In the genomic region with DNA sequence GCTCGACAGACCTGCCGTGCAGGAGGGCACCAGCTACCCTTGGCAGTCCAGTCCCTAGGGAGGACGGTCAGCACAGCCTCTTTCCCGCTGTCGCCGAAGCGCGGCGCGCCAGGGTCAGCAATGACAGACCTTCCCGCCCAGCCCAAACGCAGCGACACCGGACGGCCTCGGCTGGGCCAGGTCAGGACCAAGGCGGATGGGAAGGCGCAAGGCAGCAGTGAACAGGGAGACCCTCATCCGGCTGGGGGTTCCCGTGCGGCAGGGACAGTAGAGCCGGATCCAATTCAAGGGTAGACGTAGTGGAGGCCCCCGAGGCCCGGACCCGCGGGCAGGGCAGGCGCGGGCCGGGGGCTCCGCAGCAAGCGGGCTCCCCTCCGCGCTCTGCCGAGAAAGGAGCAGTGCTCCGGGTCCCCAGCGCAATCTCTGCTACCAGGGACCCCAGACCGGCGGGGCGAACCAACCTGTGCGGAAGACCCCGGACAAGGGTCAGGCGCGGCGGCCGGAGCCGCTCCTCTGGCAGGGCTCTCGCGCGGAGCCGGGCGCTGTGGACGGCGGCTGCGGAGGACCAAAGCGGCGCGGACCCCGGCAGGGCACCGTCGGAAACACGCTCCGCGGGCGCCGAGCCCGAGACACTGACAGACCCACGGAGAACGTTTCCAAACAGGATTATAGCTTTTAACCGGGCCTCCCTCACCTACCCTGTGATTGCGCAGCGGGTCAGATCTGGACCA, we compare ENCODE assay signal across 8 cellular contexts. TPM values are rescaled to one million over a fixed set of nuclear protein-coding genes. Genes with fewer than 3 reads are reported as not detected.
DNase-seq lines count a peak whose midpoint lies in the region; ATAC-seq and TF ChIP-seq lines count a peak whose summit lies in the region.

Gene SEC31B (minus strand): TSS at position 541 of the 731 bp plus-strand sequence. CDS start 2,909 bp downstream, outside the sequence.

- H3K27me3 ChIP-seq in CD4-positive, CD25-positive, alpha-beta regulatory T cell (ENCODE audit: control insufficient read depth, insufficient read depth, low read length) = no peaks in the 10 kb centered on the region
- H3K27me3 ChIP-seq in SK-N-SH (ENCODE audit: insufficient read depth) = no peaks in the 10 kb centered on the region

- H4K20me1 ChIP-seq in SK-N-SH (ENCODE audit: insufficient read depth) = no peaks in the 10 kb centered on the region

- peaks cover 22% of the 10 kb centered on the region for H3K36me3 Mint-ChIP-seq in CD4-positive, CD25-positive, alpha-beta regulatory T cell
- H3K36me3 Mint-ChIP-seq in natural killer cell treated with Interleukin-12 subunit alpha and Interleukin-12 subunit beta and Interleukin-15 and Interleukin-18, amount 100 ng/mL, for 72 hours = peaks cover 4% of the 10 kb centered on the region

- TF ChIP-seq CTCF in SK-N-SH (IDR thresholded peaks at IDR 0.05) (no peak), fibroblast of pulmonary artery (IDR thresholded peaks at IDR 0.05; ENCODE audit: low read length, missing control alignments) (no peak)

- CTCF ChIA-PET in SK-N-SH (lab: Yijun Ruan, JAX) = interaction anchor here (0.6 to 8.4 kb wide), 62 partner anchors 9 to 674 kb away, joined by 3 to 126 read pairs (median 5); partner anchors contain the start of genes HIF1AN, NDUFB8, PKD2L1 and SCD

- H3K4me1 Mint-ChIP-seq in CD4-positive, CD25-positive, alpha-beta regulatory T cell = peaks cover 8 to 30% (median 20%) of the 10 kb centered on the region in 4 donors
- peaks cover 20 to 22% of the 10 kb centered on the region in 2 donors for H3K4me1 Mint-ChIP-seq in natural killer cell treated with Interleukin-12 subunit alpha and Interleukin-12 subunit beta and Interleukin-15 and Interleukin-18, amount 100 ng/mL, for 72 hours (ENCODE audit: low read depth in 2 of 2)

- H3K9ac ChIP-seq in SK-N-SH = no peak within 1 kb of the TSS

- no peak within 1 kb of the TSS for H3K27ac ChIP-seq in CD4-positive, CD25-positive, alpha-beta regulatory T cell (ENCODE audit: insufficient read depth, low read length, poor library complexity, severe bottlenecking)
- H3K27ac ChIP-seq in SK-N-SH (ENCODE audit: low read depth in 2 of 2, low read length in 1 of 2) = no peak within 1 kb of the TSS

- peaks cover 17% of the 10 kb centered on the region for H3F3A ChIP-seq in SK-N-SH (replicated peaks; ENCODE audit: insufficient read depth)

- no peaks in the 10 kb centered on the region for H3K9me3 ChIP-seq in CD4-positive, CD25-positive, alpha-beta regulatory T cell (ENCODE audit: control insufficient read depth in 2 of 2, low read length in 2 of 2)
- no peaks in the 10 kb centered on the region for H3K9me3 ChIP-seq in SK-N-SH

- WGBS in SK-N-SH (ENCODE audit: low lambda C conversion rate) = 45% methylated on average over 25 of the region's 72 CpGs

- no peaks in the 10 kb centered on the region for H3K4me1 ChIP-seq in CD4-positive, CD25-positive, alpha-beta regulatory T cell (ENCODE audit: control insufficient read depth, insufficient read depth, low read length, poor library complexity, severe bottlenecking)
- H3K4me1 ChIP-seq in SK-N-SH (ENCODE audit: control insufficient read depth in 1 of 2, insufficient read depth in 2 of 2, low read depth in 1 of 2, low read length in 1 of 2) = peaks cover 5 to 8% of the 10 kb centered on the region in 2 experiments; a peak in 3 of 4 replicates

- DNase-seq in CD4-positive, CD25-positive, alpha-beta regulatory T cell = no peak
- DNase-seq in SK-N-SH (peak; percentile 85), fibroblast of pulmonary artery (ENCODE audit: low read depth) (no peak), activated gamma-delta T cell (lab: John Stamatoyannopoulos, UW) (no peak), NCI-H2107 (lab: John Stamatoyannopoulos, UW) (no peak), NCI-H2081 treated with DMSO at 0.1 percent for 48 hours (lab: John Stamatoyannopoulos, UW) (no peak), RPMI8226 (no peak)
- no peak for DNase-seq in natural killer cell treated with Interleukin-12 subunit alpha and Interleukin-12 subunit beta and Interleukin-15 and Interleukin-18, amount 100 ng/mL, for 72 hours (ENCODE audit: low spot score)

- peak within 1 kb of the TSS; percentile 21 for H3K4me2 ChIP-seq in SK-N-SH

- H3K9me2 ChIP-seq in SK-N-SH = no peaks in the 10 kb centered on the region

- no peak within 1 kb of the TSS for H3K4me3 ChIP-seq in CD4-positive, CD25-positive, alpha-beta regulatory T cell (ENCODE audit: low read depth, low read length)
- H3K4me3 ChIP-seq in SK-N-SH (ENCODE audit: low read depth in 2 of 2, low read length in 1 of 2) (peak within 1 kb of the TSS in 1 of 2 experiments; percentile 30; a peak in 3 of 4 replicates), fibroblast of pulmonary artery (replicated peaks; ENCODE audit: low read depth, low read length) (peak within 1 kb of the TSS; percentile 31)

- TF ChIP-seq EP300 in SK-N-SH (IDR thresholded peaks at IDR 0.05; ENCODE audit: borderline replicate concordance in 1 of 2, low read depth in 1 of 2, low read length in 1 of 2) = no peak

- H3K27me3 Mint-ChIP-seq in CD4-positive, CD25-positive, alpha-beta regulatory T cell = no peaks in the 10 kb centered on the region
- H3K27me3 Mint-ChIP-seq in natural killer cell treated with Interleukin-12 subunit alpha and Interleukin-12 subunit beta and Interleukin-15 and Interleukin-18, amount 100 ng/mL, for 72 hours = peaks cover 0 to 10% of the 10 kb centered on the region in 2 donors

- peaks cover 25% of the 10 kb centered on the region for H3K36me3 ChIP-seq in CD4-positive, CD25-positive, alpha-beta regulatory T cell (ENCODE audit: control insufficient read depth, insufficient read depth, low read length)
- H3K36me3 ChIP-seq in SK-N-SH (replicated peaks in 1 of 2; ENCODE audit: control insufficient read depth in 1 of 2, insufficient read depth in 2 of 2, low read length in 1 of 2) = peaks cover 0 to 11% of the 10 kb centered on the region in 2 experiments

- peak; percentile 44 for TF ChIP-seq RAD21 in SK-N-SH (IDR thresholded peaks at IDR 0.05; ENCODE audit: low read length)

- POLR2A ChIA-PET in SK-N-SH (lab: Yijun Ruan, JAX) = interaction anchor here (1.1 to 1.3 kb wide), 3 partner anchors 37 to 172 kb away, joined by 3 to 7 read pairs (median 3); partner anchors contain the start of gene SCD

- no peaks in the 10 kb centered on the region for H3K9me3 Mint-ChIP-seq in CD4-positive, CD25-positive, alpha-beta regulatory T cell
- H3K9me3 Mint-ChIP-seq in natural killer cell treated with Interleukin-12 subunit alpha and Interleukin-12 subunit beta and Interleukin-15 and Interleukin-18, amount 100 ng/mL, for 72 hours = no peaks in the 10 kb centered on the region

- H3K27ac Mint-ChIP-seq in CD4-positive, CD25-positive, alpha-beta regulatory T cell = peak within 1 kb of the TSS; percentile 44 to 72 (median 45)
- H3K27ac Mint-ChIP-seq in natural killer cell treated with Interleukin-12 subunit alpha and Interleukin-12 subunit beta and Interleukin-15 and Interleukin-18, amount 100 ng/mL, for 72 hours = no peak within 1 kb of the TSS

- no peaks in the 10 kb centered on the region for H3K79me2 ChIP-seq in SK-N-SH (ENCODE audit: insufficient read depth)

- H2AFZ ChIP-seq in SK-N-SH (ENCODE audit: low read depth) = no peak within 1 kb of the TSS

- no peak for ATAC-seq in CD4-positive, CD25-positive, alpha-beta regulatory T cell (ENCODE audit: low read depth in 2 of 2)
- peak in 1 of 2 donors; percentile 57 for ATAC-seq in natural killer cell treated with Interleukin-12 subunit alpha and Interleukin-12 subunit beta and Interleukin-15 and Interleukin-18, amount 100 ng/mL, for 72 hours

- H3K4me3 Mint-ChIP-seq in CD4-positive, CD25-positive, alpha-beta regulatory T cell = no peak within 1 kb of the TSS
- no peak within 1 kb of the TSS for H3K4me3 Mint-ChIP-seq in natural killer cell treated with Interleukin-12 subunit alpha and Interleukin-12 subunit beta and Interleukin-15 and Interleukin-18, amount 100 ng/mL, for 72 hours

TF ChIP-seq in SK-N-SH, 30 proteins besides CTCF, POLR2A, EP300 and RAD21 (continues in another document):
- TF ChIP-seq, protein P1, sequence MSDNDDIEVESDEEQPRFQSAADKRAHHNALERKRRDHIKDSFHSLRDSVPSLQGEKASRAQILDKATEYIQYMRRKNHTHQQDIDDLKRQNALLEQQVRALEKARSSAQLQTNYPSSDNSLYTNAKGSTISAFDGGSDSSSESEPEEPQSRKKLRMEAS (IDR thresholded peaks at IDR 0.05; ENCODE audit: low read depth) = no peak
- TF ChIP-seq FOXJ3 (CRISPR knock-in tag; IDR thresholded peaks at IDR 0.05) = no peak
- no peak for TF ChIP-seq TAF1 (IDR thresholded peaks at IDR 0.05; ENCODE audit: borderline replicate concordance, low read depth, low read length)
- TF ChIP-seq FOSL2 (IDR thresholded peaks at IDR 0.05; ENCODE audit: borderline replicate concordance, low read depth) = no peak
- TF ChIP-seq, protein P2, sequence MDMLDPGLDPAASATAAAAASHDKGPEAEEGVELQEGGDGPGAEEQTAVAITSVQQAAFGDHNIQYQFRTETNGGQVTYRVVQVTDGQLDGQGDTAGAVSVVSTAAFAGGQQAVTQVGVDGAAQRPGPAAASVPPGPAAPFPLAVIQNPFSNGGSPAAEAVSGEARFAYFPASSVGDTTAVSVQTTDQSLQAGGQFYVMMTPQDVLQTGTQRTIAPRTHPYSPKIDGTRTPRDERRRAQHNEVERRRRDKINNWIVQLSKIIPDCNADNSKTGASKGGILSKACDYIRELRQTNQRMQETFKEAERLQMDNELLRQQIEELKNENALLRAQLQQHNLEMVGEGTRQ (IDR thresholded peaks at IDR 0.05; ENCODE audit: borderline replicate concordance, low read depth, low read length) = no peak
- no peak for TF ChIP-seq YY1 (IDR thresholded peaks at IDR 0.05; ENCODE audit: low read depth)
- no peak for TF ChIP-seq JUND (IDR thresholded peaks at IDR 0.05)
- TF ChIP-seq, protein P3, sequence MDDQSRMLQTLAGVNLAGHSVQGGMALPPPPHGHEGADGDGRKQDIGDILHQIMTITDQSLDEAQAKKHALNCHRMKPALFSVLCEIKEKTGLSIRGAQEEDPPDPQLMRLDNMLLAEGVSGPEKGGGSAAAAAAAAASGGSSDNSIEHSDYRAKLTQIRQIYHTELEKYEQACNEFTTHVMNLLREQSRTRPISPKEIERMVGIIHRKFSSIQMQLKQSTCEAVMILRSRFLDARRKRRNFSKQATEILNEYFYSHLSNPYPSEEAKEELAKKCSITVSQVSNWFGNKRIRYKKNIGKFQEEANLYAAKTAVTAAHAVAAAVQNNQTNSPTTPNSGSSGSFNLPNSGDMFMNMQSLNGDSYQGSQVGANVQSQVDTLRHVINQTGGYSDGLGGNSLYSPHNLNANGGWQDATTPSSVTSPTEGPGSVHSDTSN (IDR thresholded peaks at IDR 0.05) = no peak
- no peak for TF ChIP-seq RXRA (IDR thresholded peaks at IDR 0.05; ENCODE audit: borderline replicate concordance, low read depth)
- no peak for TF ChIP-seq MEF2A (IDR thresholded peaks at IDR 0.05; ENCODE audit: borderline replicate concordance, low read depth)

RNA-seq across cellular contexts. Expression of gene SEC31B, which starts in this region (rescaled TPM):
- total RNA-seq in CD4-positive, CD25-positive, alpha-beta regulatory T cell = 73.3 TPM
- polyA plus RNA-seq in CD4-positive, CD25-positive, alpha-beta regulatory T cell = 1 to 10 TPM; 1.2 to 3.0 (median 2.6) TPM
- 8.8 and 15.5 TPM in 2 replicates for polyA plus RNA-seq in SK-N-SH (2012; rRNA removed)
- 1.3 and 1.4 TPM in 2 replicates for polyA plus RNA-seq in SK-N-SH (2012; cell fraction: cytosol; rRNA removed)
- 99.1 and 129 TPM in 2 replicates for polyA plus RNA-seq in SK-N-SH (2012; cell fraction: nucleus; rRNA removed)
- total RNA-seq in natural killer cell treated with Interleukin-12 subunit alpha and Interleukin-12 subunit beta and Interleukin-15 and Interleukin-18, amount 100 ng/mL, for 72 hours = 10 to 100 TPM; 22.7 to 62.2 TPM

Comparison
In these comparisons a context has a peak if more than half of its experiments do, and no peak if none do; other contexts are left out.
1. H3K27ac Mint-ChIP-seq: peak in CD4-positive, CD25-positive, alpha-beta regulatory T cell (3 of 3); none in natural killer cell treated with Interleukin-12 subunit alpha and Interleukin-12 subunit beta and Interleukin-15 and Interleukin-18, amount 100 ng/mL, for 72 hours (0 of 2).